Comparison of ENCODE assay signal across 10 cellular contexts in the genomic region with DNA sequence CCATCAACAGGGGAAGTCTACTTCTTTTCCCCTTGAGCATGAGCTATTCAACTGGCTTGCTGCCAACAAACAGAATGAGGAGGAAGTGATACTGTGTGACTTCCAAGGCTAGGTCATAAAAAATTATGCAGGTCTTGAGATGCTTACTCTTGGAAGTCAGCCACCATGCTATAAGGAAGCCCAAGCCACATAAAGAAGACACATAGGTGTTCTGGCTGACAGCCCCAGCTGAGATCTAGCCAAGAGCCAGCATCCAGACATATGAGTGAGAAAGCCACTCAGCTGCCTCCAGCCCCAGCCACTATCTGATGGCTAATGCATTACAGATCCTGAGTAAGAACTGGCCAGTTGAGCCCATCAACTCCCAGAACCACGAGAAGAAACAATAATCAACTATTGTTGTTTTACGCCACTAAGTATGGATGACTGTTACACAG. TPM values are rescaled to one million over a fixed set of nuclear protein-coding genes. Genes with fewer than 3 reads are reported as not detected.
DNase-seq lines count a peak whose midpoint lies in the region; ATAC-seq and TF ChIP-seq lines count a peak whose summit lies in the region.
"Had no signal": no experiment of that assay in that cellular context is flagged by ENCODE, and none has a peak within 500 bp of the region (broad histone marks: within the 10 kb centered on the region; RNA-seq: fewer than 3 reads in every experiment).

No MANE protein-coding gene starts in this region.

- no peak overlapping the region for H2AFZ ChIP-seq in HCT116 (ENCODE audit: low read depth, low read length, poor library complexity, severe bottlenecking)

- no peak overlapping the region for H3K9ac ChIP-seq in HCT116 (ENCODE audit: low read length)

- no peaks in the 10 kb centered on the region for H4K20me1 ChIP-seq in HCT116 (ENCODE audit: insufficient read depth)

- ATAC-seq in HCT116 (peak; percentile 17; the same call in 1 of the 2 replicates), GM19328 (IDR thresholded peaks at IDR 0.05; ENCODE audit: unreplicated experiment) (no peak), natural killer cell (no peak), HG03045 (IDR thresholded peaks at IDR 0.05; ENCODE audit: unreplicated experiment) (no peak)

- no peak overlapping the region for H3K27ac Mint-ChIP-seq in natural killer cell

- TF ChIP-seq CTCF in HCT116 (IDR thresholded peaks at IDR 0.05 in 2 of 3, conservative IDR thresholded peaks at IDR 0.05 in 1 of 3; ENCODE audit: borderline replicate concordance in 1 of 3, insufficient read depth in 1 of 3, low read depth in 2 of 3, low read length in 2 of 3) (no peak), fibroblast of the aortic adventitia (IDR thresholded peaks at IDR 0.05; ENCODE audit: insufficient read depth, low read length) (no peak), natural killer cell (IDR thresholded peaks at IDR 0.05) (no peak)

- 0 out of 4 replicates have a peak, but pooled peaks cover 0 to 3% of the 10 kb centered on the region in 2 experiments for H3K36me3 ChIP-seq in HCT116 (ENCODE audit: control insufficient read depth in 1 of 2, insufficient read depth in 2 of 2, low read length in 2 of 2)

- no peaks in the 10 kb centered on the region for H3K36me3 Mint-ChIP-seq in natural killer cell

- H3K79me2 ChIP-seq in HCT116 (ENCODE audit: insufficient read depth, low read length), result no peaks in the 10 kb centered on the region

- H3K4me2 ChIP-seq in HCT116 (ENCODE audit: low read length), result no peak overlapping the region

- H3K4me1 ChIP-seq in HCT116 (ENCODE audit: control insufficient read depth in 1 of 2, insufficient read depth in 2 of 2, low read length in 2 of 2), result no peaks in the 10 kb centered on the region

- intact Hi-C loops in HCT116 (cut with micrococcal nuclease), result no loop called here
- intact Hi-C loops in natural killer cell (cut with micrococcal nuclease), result no loop called here

- no peak overlapping the region for H3K27ac ChIP-seq in HCT116 (ENCODE audit: low read depth, low read length)

- RAD21 ChIA-PET in HCT116 (lab: Charles Lee; ENCODE audit: low non-redundant PET in 1 of 2, low total read pairs in 2 of 2, uncharacterized antibody in 2 of 2, unreplicated experiment in 2 of 2), result no interaction called here

- H3K27me3 Mint-ChIP-seq in natural killer cell (ENCODE audit: low read depth in 2 of 2), result no peaks in the 10 kb centered on the region

- no peaks in the 10 kb centered on the region for H3K9me3 Mint-ChIP-seq in natural killer cell

- H3K4me3 Mint-ChIP-seq in natural killer cell, result no peak overlapping the region

- H3K4me3 ChIP-seq in HCT116 (replicated peaks in 1 of 2; ENCODE audit: low read depth in 1 of 2, low read length in 2 of 2), result no peak overlapping the region
- H3K4me3 ChIP-seq in fibroblast of the aortic adventitia (ENCODE audit: low read depth, low read length), result no peak overlapping the region
- H3K4me3 ChIP-seq: heart right ventricle had no signal

- POLR2A ChIA-PET in HCT116 (lab: Charles Lee), result no interaction called here

- H3K9me3 ChIP-seq in HCT116 (ENCODE audit: control insufficient read depth in 1 of 2, insufficient read depth in 1 of 2, low read depth in 1 of 2, low read length in 2 of 2), result no peaks in the 10 kb centered on the region

- no TSS peak for BruUV-seq in HCT116 (replicated peaks; lab: Mats Ljungman, UMichigan)

- no peak for TF ChIP-seq RAD21 in HCT116 (IDR thresholded peaks at IDR 0.05; ENCODE audit: low read depth)

- no peaks in the 10 kb centered on the region for H3K4me1 Mint-ChIP-seq in natural killer cell

- CTCF ChIA-PET in HCT116 (lab: Charles Lee), result interaction anchor here (1.2 kb wide), 1 partner anchor 368 kb away, joined by 3 read pairs; no protein-coding TSS in a partner anchor

- DNase-seq in DMS79 (lab: John Stamatoyannopoulos, UW) (peak; percentile 97), HCT116 (ENCODE audit: low read depth, low spot score) (no peak), NCI-H69 (lab: John Stamatoyannopoulos, UW) (peak; percentile 89), fibroblast of the aortic adventitia (ENCODE audit: low read depth) (peak; percentile 68), natural killer cell (no peak), NCI-H187 treated with DMSO at 0.1 percent for 48 hours (lab: John Stamatoyannopoulos, UW) (no peak)
- DNase-seq: heart right ventricle, T-helper 9 cell had no signal

- no peaks in the 10 kb centered on the region for H3K9me2 ChIP-seq in HCT116 (ENCODE audit: insufficient read depth)

- no peaks in the 10 kb centered on the region for H3K27me3 ChIP-seq in HCT116 (ENCODE audit: insufficient read depth, low read length)
- H3K27me3 ChIP-seq: heart right ventricle had no signal

- TF ChIP-seq POLR2A in HCT116 (IDR thresholded peaks at IDR 0.05; ENCODE audit: borderline replicate concordance, extremely low read depth, insufficient read depth, insufficient read length), result no peak

TF ChIP-seq in HCT116, 20 proteins besides CTCF, POLR2A, EP300 and RAD21 (continues in another document):
- TF ChIP-seq FOSL1 (IDR thresholded peaks at IDR 0.05; ENCODE audit: low read depth), result no peak
- no peak for TF ChIP-seq TCF7L2 (IDR thresholded peaks at IDR 0.05; ENCODE audit: borderline replicate concordance, extremely low read depth, insufficient read depth, insufficient read length)
- TF ChIP-seq ZNF274 (IDR thresholded peaks at IDR 0.05; ENCODE audit: low read depth, low read length), result no peak
- no peak for TF ChIP-seq SRF (IDR thresholded peaks at IDR 0.05; ENCODE audit: low read depth)
- TF ChIP-seq, protein P1, sequence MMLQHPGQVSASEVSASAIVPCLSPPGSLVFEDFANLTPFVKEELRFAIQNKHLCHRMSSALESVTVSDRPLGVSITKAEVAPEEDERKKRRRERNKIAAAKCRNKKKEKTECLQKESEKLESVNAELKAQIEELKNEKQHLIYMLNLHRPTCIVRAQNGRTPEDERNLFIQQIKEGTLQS (IDR thresholded peaks at IDR 0.05), result no peak
- no peak for TF ChIP-seq JUND (IDR thresholded peaks at IDR 0.05)
- no peak for TF ChIP-seq YY1 (IDR thresholded peaks at IDR 0.05; ENCODE audit: extremely low read depth, insufficient replicate concordance, low read depth, low read length)
- TF ChIP-seq, protein P2, sequence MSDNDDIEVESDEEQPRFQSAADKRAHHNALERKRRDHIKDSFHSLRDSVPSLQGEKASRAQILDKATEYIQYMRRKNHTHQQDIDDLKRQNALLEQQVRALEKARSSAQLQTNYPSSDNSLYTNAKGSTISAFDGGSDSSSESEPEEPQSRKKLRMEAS (IDR thresholded peaks at IDR 0.05), result no peak
- no peak for TF ChIP-seq CBX3 (IDR thresholded peaks at IDR 0.05; ENCODE audit: low read depth)
- no peak for TF ChIP-seq EZH2phosphoT487 (IDR thresholded peaks at IDR 0.05; ENCODE audit: borderline replicate concordance)
- TF ChIP-seq CEBPB (IDR thresholded peaks at IDR 0.05; ENCODE audit: low read depth), result no peak
- TF ChIP-seq SIN3A (IDR thresholded peaks at IDR 0.05; ENCODE audit: low read depth), result no peak
- TF ChIP-seq POLR2AphosphoS5 (IDR thresholded peaks at IDR 0.05; ENCODE audit: low read depth, low read length), result no peak
- TF ChIP-seq ZFX (IDR thresholded peaks at IDR 0.05), result no peak
- no peak for TF ChIP-seq EGR1 (IDR thresholded peaks at IDR 0.05; ENCODE audit: low read depth)
- no peak for TF ChIP-seq SP1 (IDR thresholded peaks at IDR 0.05; ENCODE audit: low read depth)
- TF ChIP-seq ELF1 (IDR thresholded peaks at IDR 0.05; ENCODE audit: borderline replicate concordance, low read depth), result no peak
- TF ChIP-seq EZH2 (IDR thresholded peaks at IDR 0.05), result no peak
- TF ChIP-seq, protein P3, sequence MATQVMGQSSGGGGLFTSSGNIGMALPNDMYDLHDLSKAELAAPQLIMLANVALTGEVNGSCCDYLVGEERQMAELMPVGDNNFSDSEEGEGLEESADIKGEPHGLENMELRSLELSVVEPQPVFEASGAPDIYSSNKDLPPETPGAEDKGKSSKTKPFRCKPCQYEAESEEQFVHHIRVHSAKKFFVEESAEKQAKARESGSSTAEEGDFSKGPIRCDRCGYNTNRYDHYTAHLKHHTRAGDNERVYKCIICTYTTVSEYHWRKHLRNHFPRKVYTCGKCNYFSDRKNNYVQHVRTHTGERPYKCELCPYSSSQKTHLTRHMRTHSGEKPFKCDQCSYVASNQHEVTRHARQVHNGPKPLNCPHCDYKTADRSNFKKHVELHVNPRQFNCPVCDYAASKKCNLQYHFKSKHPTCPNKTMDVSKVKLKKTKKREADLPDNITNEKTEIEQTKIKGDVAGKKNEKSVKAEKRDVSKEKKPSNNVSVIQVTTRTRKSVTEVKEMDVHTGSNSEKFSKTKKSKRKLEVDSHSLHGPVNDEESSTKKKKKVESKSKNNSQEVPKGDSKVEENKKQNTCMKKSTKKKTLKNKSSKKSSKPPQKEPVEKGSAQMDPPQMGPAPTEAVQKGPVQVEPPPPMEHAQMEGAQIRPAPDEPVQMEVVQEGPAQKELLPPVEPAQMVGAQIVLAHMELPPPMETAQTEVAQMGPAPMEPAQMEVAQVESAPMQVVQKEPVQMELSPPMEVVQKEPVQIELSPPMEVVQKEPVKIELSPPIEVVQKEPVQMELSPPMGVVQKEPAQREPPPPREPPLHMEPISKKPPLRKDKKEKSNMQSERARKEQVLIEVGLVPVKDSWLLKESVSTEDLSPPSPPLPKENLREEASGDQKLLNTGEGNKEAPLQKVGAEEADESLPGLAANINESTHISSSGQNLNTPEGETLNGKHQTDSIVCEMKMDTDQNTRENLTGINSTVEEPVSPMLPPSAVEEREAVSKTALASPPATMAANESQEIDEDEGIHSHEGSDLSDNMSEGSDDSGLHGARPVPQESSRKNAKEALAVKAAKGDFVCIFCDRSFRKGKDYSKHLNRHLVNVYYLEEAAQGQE (IDR thresholded peaks at IDR 0.05; ENCODE audit: low read depth), result no peak

RNA-seq across cellular contexts. Expression of a gene that starts 31.0 kb away (rescaled TPM):
- total RNA-seq in HCT116 (2021; ENCODE audit: unreplicated experiment), result 24.9 TPM
- polyA plus RNA-seq in HCT116 (2012), result 6.5 and 9.5 TPM in 2 replicates
- total RNA-seq in fibroblast of the aortic adventitia (ENCODE audit: low replicate concordance), result 18.4 and 27.1 TPM in 2 replicates
- 10 to 100 TPM; 32.6 to 41.4 (median 40.8) TPM for total RNA-seq in natural killer cell

Comparison
In these comparisons a context has a peak if more than half of its experiments do, and no peak if none do; other contexts are left out.
1. DNase-seq: peak in DMS79 (single experiment), NCI-H69 (single experiment) and fibroblast of the aortic adventitia (single experiment); none in HCT116 (single experiment), natural killer cell (single experiment) and NCI-H187 treated with DMSO at 0.1 percent for 48 hours (single experiment).